In the genomic region with DNA sequence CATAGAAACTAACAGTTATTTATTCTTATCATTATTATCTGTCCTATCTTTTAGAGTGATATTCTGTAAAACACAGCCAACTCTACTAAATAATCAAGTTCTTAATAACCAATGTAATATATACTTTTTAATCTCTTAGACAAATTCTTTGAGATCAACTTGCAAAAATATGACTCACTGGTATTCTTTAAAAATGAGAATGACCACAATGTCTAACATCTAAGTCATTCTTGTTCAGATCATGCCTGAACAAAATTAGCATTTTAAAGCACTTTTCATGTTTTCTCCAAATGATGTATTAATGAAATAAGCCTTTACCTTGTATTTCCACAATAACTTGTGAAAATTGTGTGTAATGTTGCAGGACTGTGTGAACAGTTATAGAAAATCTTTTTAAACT, we compare ENCODE assay signal across 24 cellular contexts.
A peak's percentile ranks its signal among the peaks of the same experiment; 100 is the strongest.
DNase-seq lines count a peak whose midpoint lies in the region; ATAC-seq and TF ChIP-seq lines count a peak whose summit lies in the region.
"Had no signal": no experiment of that assay in that cellular context is flagged by ENCODE, and none has a peak within 500 bp of the region (broad histone marks: within the 10 kb centered on the region; RNA-seq: fewer than 3 reads in every experiment).

No MANE protein-coding gene starts in this region.

- no peak overlapping the region for H2AFZ ChIP-seq in mammary epithelial cell (ENCODE audit: low read depth, low read length)

- no peak overlapping the region for H3K27ac Mint-ChIP-seq in MCF 10A (ENCODE audit: low read depth, unreplicated experiment)
- H3K27ac Mint-ChIP-seq: memory B cell; stimulated activated naive CD8-positive, alpha-beta T cell treated with anti-CD3 and anti-CD28 coated beads, Interleukin-15, Interleukin-2, amounts not matched to agents 100 ng/mL and 50 ng/mL, for 24 hours; T-helper 1 cell treated with Interleukin-12 subunit alpha and Interleukin-12 subunit beta and Interleukin-4 antibody, amounts not matched to agents 30 μg/mL and 1 μg/mL, for 36 hours had no signal

- no peak overlapping the region for H3K4me3 ChIP-seq in mammary epithelial cell (replicated peaks in 1 of 3; ENCODE audit: insufficient read depth in 1 of 3, low read depth in 2 of 3, low read length in 3 of 3)
- no peak overlapping the region for H3K4me3 ChIP-seq in brain microvascular endothelial cell (ENCODE audit: low read depth, low read length)
- H3K4me3 ChIP-seq in WERI-Rb-1 (ENCODE audit: low read depth, low read length): no peak overlapping the region
- H3K4me3 ChIP-seq: SJCRH30, thyroid gland had no signal

- TF ChIP-seq CTCF in mammary epithelial cell (conservative IDR thresholded peaks at IDR 0.05 in 1 of 2, IDR thresholded peaks at IDR 0.05 in 1 of 2; ENCODE audit: extremely low read depth in 1 of 2, insufficient read depth in 1 of 2, low read depth in 1 of 2, low read length in 2 of 2) (no peak), MCF 10A (IDR thresholded peaks at IDR 0.05; ENCODE audit: unreplicated experiment) (no peak), brain microvascular endothelial cell (IDR thresholded peaks at IDR 0.05; ENCODE audit: low read depth, low read length, missing control alignments) (no peak), foreskin keratinocyte (conservative IDR thresholded peaks at IDR 0.05) (no peak), WERI-Rb-1 (IDR thresholded peaks at IDR 0.05; ENCODE audit: low read depth, low read length) (no peak)

- no peaks in the 10 kb centered on the region for H3K9me3 ChIP-seq in mammary epithelial cell (replicated peaks; ENCODE audit: insufficient read depth, low read length)
- no peaks in the 10 kb centered on the region for H3K9me3 ChIP-seq in WERI-Rb-1 (ENCODE audit: severe bottlenecking)
- H3K9me3 ChIP-seq: BE2C, thyroid gland had no signal

- intact Hi-C loops in mammary epithelial cell (cut with micrococcal nuclease) (loop anchor here (5.0 kb wide), 1 partner anchor 356 kb away; the partner anchor contains the start of gene RGMB), MCF 10A (cut with micrococcal nuclease) (no loop called here)

- H4K20me1 ChIP-seq in mammary epithelial cell (ENCODE audit: insufficient read depth, low read length): no peaks in the 10 kb centered on the region

- in situ Hi-C loops in mammary epithelial cell (cut with MboI; ENCODE audit: low sequenced_read_pairs in 2 of 2) (no loop called here), brain microvascular endothelial cell (cut with HindIII; ENCODE audit: low pct_ligation_motif_present, low sequenced_read_pairs) (no loop called here)

- dilution Hi-C loops in mammary epithelial cell (cut with HindIII; ENCODE audit: low sequenced_read_pairs): no loop called here

- H3K4me1 ChIP-seq in mammary epithelial cell (ENCODE audit: insufficient read depth, low read length) (peaks cover 32% of the 10 kb centered on the region), foreskin keratinocyte (peaks cover 30% of the 10 kb centered on the region)
- H3K4me1 ChIP-seq: BE2C, SJCRH30, thyroid gland had no signal

- DNase-seq in mammary epithelial cell (peak; percentile 48), MCF 10A (ENCODE audit: unreplicated experiment) (no peak), brain microvascular endothelial cell (no peak), foreskin keratinocyte (peak; percentile 50 to 70), T-helper 9 cell (no peak), WERI-Rb-1 (no peak), NCI-H2196 treated with DMSO at 0.1 percent for 48 hours (lab: John Stamatoyannopoulos, UW; ENCODE audit: unreplicated experiment) (no peak), NCI-H69 (lab: John Stamatoyannopoulos, UW) (no peak)
- DNase-seq: 8988T; activated CD4-positive, alpha-beta T cell treated with anti-CD3 and anti-CD28 coated beads, Interleukin-2, amount 50 U/mL, for 1 hour; activated effector memory CD4-positive, alpha-beta T cell treated with Interleukin-2 at 50 U/mL for 16 hours; BE2C; DMS79; KG1; MV-4-11; NCI-H1694; NCI-H748 treated with DMSO at 0.1 percent for 48 hours; occipital lobe; retina; SJCRH30; thyroid gland had no signal

- no peak overlapping the region for H3K9ac ChIP-seq in mammary epithelial cell (ENCODE audit: insufficient read depth, low read length)

- H3K27me3 ChIP-seq in mammary epithelial cell (ENCODE audit: insufficient read depth, low read length) (no peaks in the 10 kb centered on the region), brain microvascular endothelial cell (replicated peaks) (no peaks in the 10 kb centered on the region), foreskin keratinocyte (no peaks in the 10 kb centered on the region), WERI-Rb-1 (ENCODE audit: insufficient read depth, low read depth, severe bottlenecking) (peaks cover 5% of the 10 kb centered on the region)
- H3K27me3 ChIP-seq: BE2C, SJCRH30, thyroid gland had no signal

- H3K27ac ChIP-seq in mammary epithelial cell (ENCODE audit: insufficient read depth, low read depth, low read length) (peak overlapping the region; percentile 95), brain microvascular endothelial cell (peak overlapping the region; percentile 81), foreskin keratinocyte (peak overlapping the region; percentile 64), WERI-Rb-1 (no peak overlapping the region)
- H3K27ac ChIP-seq: SJCRH30, thyroid gland had no signal

- H3K79me2 ChIP-seq in mammary epithelial cell (ENCODE audit: insufficient read depth, low read length): no peaks in the 10 kb centered on the region

- no peaks in the 10 kb centered on the region for H3K27me3 Mint-ChIP-seq in MCF 10A (ENCODE audit: insufficient read depth, unreplicated experiment)

- CTCF ChIA-PET in mammary epithelial cell (lab: Charles Lee; ENCODE audit: low non-redundant PET): interaction anchor here (0.6 kb wide), 1 partner anchor 355 kb away, joined by 3 read pairs; no protein-coding TSS in a partner anchor
- CTCF ChIA-PET in MCF 10A (lab: Yijun Ruan, JAX): interaction anchor here (0.7 kb wide), 1 partner anchor 14 kb away, joined by 3 read pairs; no protein-coding TSS in a partner anchor

- H3K36me3 Mint-ChIP-seq in MCF 10A (ENCODE audit: insufficient read depth, unreplicated experiment): no peaks in the 10 kb centered on the region
- H3K36me3 Mint-ChIP-seq: memory B cell had no signal

- H3K4me2 ChIP-seq in mammary epithelial cell (ENCODE audit: insufficient read depth, low read depth, low read length): peak overlapping the region; percentile 68

- no peaks in the 10 kb centered on the region for H3K36me3 ChIP-seq in mammary epithelial cell (ENCODE audit: insufficient read depth, low read length)
- H3K36me3 ChIP-seq in brain microvascular endothelial cell (replicated peaks): no peaks in the 10 kb centered on the region
- H3K36me3 ChIP-seq in WERI-Rb-1: no peaks in the 10 kb centered on the region
- H3K36me3 ChIP-seq: BE2C, SJCRH30, thyroid gland had no signal

- BruUV-seq in mammary epithelial cell (replicated peaks; lab: Mats Ljungman, UMichigan) (no TSS peak), MCF 10A (replicated peaks; lab: Mats Ljungman, UMichigan) (no TSS peak)

- peak; percentile 30 for ATAC-seq in foreskin keratinocyte

- peaks cover 14% of the 10 kb centered on the region for H3K4me1 Mint-ChIP-seq in MCF 10A (ENCODE audit: insufficient read depth, unreplicated experiment)
- H3K4me1 Mint-ChIP-seq: memory B cell had no signal

- POLR2A ChIA-PET in MCF 10A (lab: Yijun Ruan, JAX): no interaction called here

- no peaks in the 10 kb centered on the region for H3K9me3 Mint-ChIP-seq in MCF 10A (ENCODE audit: unreplicated experiment)
- H3K9me3 Mint-ChIP-seq: memory B cell; stimulated activated naive CD8-positive, alpha-beta T cell treated with anti-CD3 and anti-CD28 coated beads, Interleukin-15, Interleukin-2, amounts not matched to agents 100 ng/mL and 50 ng/mL, for 24 hours; T-helper 1 cell treated with Interleukin-12 subunit alpha and Interleukin-12 subunit beta and Interleukin-4 antibody, amounts not matched to agents 30 μg/mL and 1 μg/mL, for 36 hours had no signal

- no peak overlapping the region for H3K4me3 Mint-ChIP-seq in MCF 10A (ENCODE audit: unreplicated experiment)
- H3K4me3 Mint-ChIP-seq: memory B cell; stimulated activated naive CD8-positive, alpha-beta T cell treated with anti-CD3 and anti-CD28 coated beads, Interleukin-15, Interleukin-2, amounts not matched to agents 100 ng/mL and 50 ng/mL, for 24 hours; T-helper 1 cell treated with Interleukin-12 subunit alpha and Interleukin-12 subunit beta and Interleukin-4 antibody, amounts not matched to agents 30 μg/mL and 1 μg/mL, for 36 hours had no signal

Comparison
In these comparisons a context has a peak if more than half of its experiments do, and no peak if none do; other contexts are left out.
1. DNase-seq: peak in mammary epithelial cell (single experiment) and foreskin keratinocyte (2 of 2); none in MCF 10A (single experiment), brain microvascular endothelial cell (single experiment), T-helper 9 cell (single experiment), WERI-Rb-1 (single experiment), NCI-H2196 treated with DMSO at 0.1 percent for 48 hours (single experiment) and NCI-H69 (single experiment).